ENCODE assay signal across 8 cellular contexts in the genomic region with DNA sequence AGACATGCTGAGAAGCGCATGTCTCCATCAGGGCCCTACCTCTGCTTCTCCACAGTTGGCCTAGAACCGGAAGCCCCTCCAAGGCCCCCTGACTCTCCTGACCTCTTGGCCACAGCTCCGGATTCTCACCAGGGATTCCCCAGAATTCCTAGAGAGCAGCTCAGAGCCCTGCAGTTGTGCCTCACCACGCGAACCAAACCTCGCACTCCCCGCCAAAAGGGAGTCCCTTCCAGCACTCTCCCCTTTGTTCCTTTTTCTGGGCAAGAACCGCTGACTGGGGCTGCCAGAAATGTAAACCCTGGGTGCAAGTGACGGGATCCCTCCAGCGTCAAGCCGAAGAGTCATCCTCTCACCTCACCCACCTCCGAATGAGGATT. TPM values are rescaled to one million over a fixed set of nuclear protein-coding genes. Genes with fewer than 3 reads are reported as not detected.
A peak's percentile ranks its signal among the peaks of the same experiment; 100 is the strongest.
DNase-seq lines count a peak whose midpoint lies in the region; ATAC-seq and TF ChIP-seq lines count a peak whose summit lies in the region.
"Had no signal": no experiment of that assay in that cellular context is flagged by ENCODE, and none has a peak within 500 bp of the region (broad histone marks: within the 10 kb centered on the region; RNA-seq: fewer than 3 reads in every experiment).

No MANE protein-coding gene starts in this region.

- H3K36me3 ChIP-seq in stomach smooth muscle (ENCODE audit: control insufficient read depth in 2 of 2, insufficient read depth in 2 of 2, low read length in 2 of 2): no peaks in the 10 kb centered on the region

- H3K27me3 ChIP-seq in stomach smooth muscle (ENCODE audit: control insufficient read depth in 1 of 2, insufficient read depth in 2 of 2, low read length in 2 of 2): peaks cover 0 to 3% of the 10 kb centered on the region in 2 donors

- H3K9me3 ChIP-seq in stomach smooth muscle (ENCODE audit: control insufficient read depth in 2 of 2, low read length in 2 of 2): no peaks in the 10 kb centered on the region

- CTCF ChIA-PET in HEK293T (lab: Yijun Ruan, JAX): interaction anchor here (1.0 kb wide), 1 partner anchor 40 kb away, joined by 4 read pairs; no protein-coding TSS in a partner anchor

- ATAC-seq in GM18520 (IDR thresholded peaks at IDR 0.05; ENCODE audit: unreplicated experiment): no peak
- ATAC-seq: HCT116 had no signal

- peaks cover 34% of the 10 kb centered on the region for H3K27me3 Mint-ChIP-seq in activated naive CD8-positive, alpha-beta T cell treated with anti-CD3 and anti-CD28 coated beads for 36 hours

- peak overlapping the region; percentile 38 for H3K27ac ChIP-seq in stomach smooth muscle (ENCODE audit: low read length)

- H3K4me3 Mint-ChIP-seq in activated naive CD8-positive, alpha-beta T cell treated with anti-CD3 and anti-CD28 coated beads for 36 hours: peak overlapping the region; percentile 65

- peak overlapping the region; percentile 71 to 78 for H3K9ac ChIP-seq in stomach smooth muscle (ENCODE audit: low read length in 2 of 2)

- H3K4me3 ChIP-seq in stomach smooth muscle (ENCODE audit: low read length in 2 of 2): peak overlapping the region; percentile 63 to 76

- H3K36me3 Mint-ChIP-seq in activated naive CD8-positive, alpha-beta T cell treated with anti-CD3 and anti-CD28 coated beads for 36 hours: no peaks in the 10 kb centered on the region

- DNase-seq in HEK293T (ENCODE audit: extremely low spot score) (no peak), islet precursor cell (peak; percentile 50), GM19240 (ENCODE audit: insufficient read length, low spot score) (no peak), HT-29 (ENCODE audit: low spot score) (no peak)
- no peak for DNase-seq in activated naive CD8-positive, alpha-beta T cell treated with anti-CD3 and anti-CD28 coated beads for 36 hours

- peaks cover 3% of the 10 kb centered on the region for H3K4me1 Mint-ChIP-seq in activated naive CD8-positive, alpha-beta T cell treated with anti-CD3 and anti-CD28 coated beads for 36 hours

- no peak overlapping the region for H3K27ac Mint-ChIP-seq in activated naive CD8-positive, alpha-beta T cell treated with anti-CD3 and anti-CD28 coated beads for 36 hours

- POLR2A ChIA-PET in HEK293T (lab: Yijun Ruan, JAX): interaction anchor here (1.0 to 1.4 kb wide), 5 partner anchors 8 to 94 kb away, joined by 3 to 4 read pairs (median 3); no protein-coding TSS in a partner anchor

- no peaks in the 10 kb centered on the region for H3K9me3 Mint-ChIP-seq in activated naive CD8-positive, alpha-beta T cell treated with anti-CD3 and anti-CD28 coated beads for 36 hours

- H3K4me1 ChIP-seq in stomach smooth muscle (ENCODE audit: control insufficient read depth, insufficient read depth, low read length): peaks cover 19% of the 10 kb centered on the region

TF ChIP-seq in HEK293T, 16 proteins besides CTCF, POLR2A, EP300 and RAD21:
- TF ChIP-seq CTBP1 (IDR thresholded peaks at IDR 0.05; ENCODE audit: borderline replicate concordance) (no peak), NFRKB (IDR thresholded peaks at IDR 0.05) (no peak), L3MBTL2 (conservative IDR thresholded peaks at IDR 0.05) (peak; percentile 7; the same call in 1 of the 2 replicates)

RNA-seq across cellular contexts. Expression of a gene that starts 36.7 kb away (rescaled TPM):
- total RNA-seq in activated naive CD8-positive, alpha-beta T cell treated with anti-CD3 and anti-CD28 coated beads for 36 hours: 1 to 10 TPM; 2.6 to 2.9 TPM
- not detected in 2 replicates for total RNA-seq in HT-29 (2014; rRNA removed; shearing (Covaris generic))
